In genomic region chr1:42983253-42983652, GRCh38 we compare ENCODE assay signal across 25 cellular contexts.
"Had no signal": no experiment of that assay in that cellular context is flagged by ENCODE, and none has a peak within 500 bp of the region (broad histone marks: within the 10 kb centered on the region; RNA-seq: fewer than 3 reads in every experiment).

No MANE protein-coding gene starts in this region.

- DNase-seq: colonic mucosa; effector CD8-positive, alpha-beta T cell; foreskin keratinocyte; heart left ventricle; kidney; mucosa of descending colon; naive B cell; nucleus accumbens; right cardiac atrium; spleen; stimulated activated CD4-positive, alpha-beta T cell treated with anti-CD3 and anti-CD28 coated beads, Interleukin-4, amount 100 ng/mL, for 4 hours; stimulated activated naive B cell treated with anti-CD40 and anti-IgM and Interleukin-4, amounts not matched to agents 10 μg/mL and 1 μg/mL and 100 μg/mL, for 72 hours; stimulated activated naive CD8-positive, alpha-beta T cell treated with anti-CD3 and anti-CD28 coated beads, Interleukin-15, amount 100 ng/mL, for 72 hours; transverse colon had no signal

- H3K4me3 ChIP-seq: colonic mucosa, esophagus muscularis mucosa, gastroesophageal sphincter, heart left ventricle, hepatocyte, lung, mucosa of descending colon, prostate gland, skin epidermis, spleen, suprapubic skin, transverse colon had no signal

- ATAC-seq: foreskin keratinocyte; gastroesophageal sphincter; heart left ventricle; left lobe of liver; mucosa of descending colon; natural killer cell treated with Interleukin-12 subunit alpha and Interleukin-12 subunit beta and Interleukin-15 and Interleukin-18, amount 100 ng/mL, for 72 hours; right cardiac atrium; stimulated activated naive B cell treated with anti-CD40 and anti-IgM and Interleukin-4, amounts not matched to agents 10 μg/mL and 1 μg/mL and 100 μg/mL, for 72 hours; stimulated activated naive CD8-positive, alpha-beta T cell treated with anti-CD3 and anti-CD28 coated beads, Interleukin-15, amount 100 ng/mL, for 72 hours had no signal

- H3K9me3 ChIP-seq: colonic mucosa, esophagus muscularis mucosa, gastroesophageal sphincter, heart left ventricle, mucosa of descending colon, prostate gland, spleen, suprapubic skin, transverse colon had no signal

- H3K36me3 Mint-ChIP-seq: natural killer cell treated with Interleukin-12 subunit alpha and Interleukin-12 subunit beta and Interleukin-15 and Interleukin-18, amount 100 ng/mL, for 72 hours had no signal

- H3K9me3 Mint-ChIP-seq: dendritic cell treated with granulocyte-macrophage colony-stimulating factor and Interleukin-4, amounts not matched to agents 40 ng/mL and 50 ng/mL, for 4 days; memory B cell; naive B cell; natural killer cell treated with Interleukin-12 subunit alpha and Interleukin-12 subunit beta and Interleukin-15 and Interleukin-18, amount 100 ng/mL, for 72 hours; stimulated activated naive B cell treated with anti-CD40 and anti-IgM and Interleukin-4, amounts not matched to agents 10 μg/mL and 1 μg/mL and 100 μg/mL, for 72 hours; stimulated activated naive CD8-positive, alpha-beta T cell treated with anti-CD3 and anti-CD28 coated beads, Interleukin-15, amount 100 ng/mL, for 72 hours had no signal

- H3K4me2 ChIP-seq: hepatocyte had no signal

- H3K27me3 Mint-ChIP-seq: dendritic cell treated with granulocyte-macrophage colony-stimulating factor and Interleukin-4, amounts not matched to agents 40 ng/mL and 50 ng/mL, for 4 days; memory B cell; naive B cell; stimulated activated naive B cell treated with anti-CD40 and anti-IgM and Interleukin-4, amounts not matched to agents 10 μg/mL and 1 μg/mL and 100 μg/mL, for 72 hours; stimulated activated naive CD8-positive, alpha-beta T cell treated with anti-CD3 and anti-CD28 coated beads, Interleukin-15, amount 100 ng/mL, for 72 hours had no signal

- H3K4me1 ChIP-seq: colonic mucosa, esophagus muscularis mucosa, foreskin keratinocyte, gastroesophageal sphincter, heart left ventricle, prostate gland, suprapubic skin had no signal

- H2AFZ ChIP-seq: hepatocyte had no signal

- H3K27me3 ChIP-seq: colonic mucosa, esophagus muscularis mucosa, foreskin keratinocyte, gastroesophageal sphincter, heart left ventricle, hepatocyte, spleen, transverse colon had no signal

- H3K4me3 Mint-ChIP-seq: dendritic cell treated with granulocyte-macrophage colony-stimulating factor and Interleukin-4, amounts not matched to agents 40 ng/mL and 50 ng/mL, for 4 days; memory B cell; naive B cell; natural killer cell treated with Interleukin-12 subunit alpha and Interleukin-12 subunit beta and Interleukin-15 and Interleukin-18, amount 100 ng/mL, for 72 hours; stimulated activated naive B cell treated with anti-CD40 and anti-IgM and Interleukin-4, amounts not matched to agents 10 μg/mL and 1 μg/mL and 100 μg/mL, for 72 hours; stimulated activated naive CD8-positive, alpha-beta T cell treated with anti-CD3 and anti-CD28 coated beads, Interleukin-15, amount 100 ng/mL, for 72 hours had no signal

- H3K4me1 Mint-ChIP-seq: stimulated activated naive CD8-positive, alpha-beta T cell treated with anti-CD3 and anti-CD28 coated beads, Interleukin-15, amount 100 ng/mL, for 72 hours had no signal

- H3K27ac ChIP-seq: colonic mucosa, esophagus muscularis mucosa, foreskin keratinocyte, gastroesophageal sphincter, heart left ventricle, hepatocyte, prostate gland, skin epidermis, spleen, suprapubic skin, transverse colon had no signal

- H3K27ac Mint-ChIP-seq: memory B cell; natural killer cell treated with Interleukin-12 subunit alpha and Interleukin-12 subunit beta and Interleukin-15 and Interleukin-18, amount 100 ng/mL, for 72 hours had no signal

- H3K79me2 ChIP-seq: hepatocyte had no signal

- H3K36me3 ChIP-seq: colonic mucosa, heart left ventricle, prostate gland, spleen, transverse colon had no signal
